ENCODE assay signal across 8 cellular contexts in the genomic region with DNA sequence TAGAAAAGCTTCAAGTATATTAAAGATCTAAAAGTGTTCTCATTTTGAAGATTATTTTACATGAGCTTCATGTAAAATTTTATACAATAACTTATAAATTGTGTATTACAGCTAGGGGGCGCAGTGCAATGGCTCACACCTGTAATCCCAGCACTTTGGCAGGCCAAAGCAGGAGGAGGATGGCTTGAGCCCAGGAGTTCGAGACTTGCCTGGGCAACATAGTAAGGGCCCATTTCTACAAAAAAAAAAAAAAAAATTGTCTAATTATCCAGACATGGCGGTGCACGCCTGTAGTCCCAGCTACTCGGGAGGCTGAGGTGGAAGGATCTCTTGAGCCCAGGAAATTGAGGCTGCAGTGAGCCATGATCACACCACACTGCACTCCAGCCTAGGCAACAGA. TPM values are rescaled to one million over a fixed set of nuclear protein-coding genes. Genes with fewer than 3 reads are reported as not detected.
DNase-seq lines count a peak whose midpoint lies in the region; ATAC-seq and TF ChIP-seq lines count a peak whose summit lies in the region.

No MANE protein-coding gene starts in this region.

- H3K9me2 ChIP-seq in SK-N-SH: no peaks in the 10 kb centered on the region

- CTCF ChIA-PET in SK-N-SH (lab: Yijun Ruan, JAX): interaction anchor here (0.6 to 4.1 kb wide), 15 partner anchors 9 to 493 kb away, joined by 3 to 23 read pairs (median 4); a partner anchor contains a TSS

- TF ChIP-seq CTCF in SK-N-SH (IDR thresholded peaks at IDR 0.05) (peak; percentile 84), breast epithelium (IDR thresholded peaks at IDR 0.05) (peak in 2 of 3 donors; percentile 20 to 43), upper lobe of left lung (IDR thresholded peaks at IDR 0.05) (peak in 5 of 6 experiments; percentile 17 to 52 (median 33))

- TF ChIP-seq EP300 in SK-N-SH (IDR thresholded peaks at IDR 0.05; ENCODE audit: borderline replicate concordance in 1 of 2, low read depth in 1 of 2, low read length in 1 of 2) (no peak), upper lobe of left lung (IDR thresholded peaks at IDR 0.05) (no peak)

- peaks cover 7% of the 10 kb centered on the region for H3F3A ChIP-seq in SK-N-SH (replicated peaks; ENCODE audit: insufficient read depth)

- DNase-seq in Ammon's horn (ENCODE audit: low spot score): peak; percentile 10
- DNase-seq in SK-N-SH: peak; percentile 26
- DNase-seq in breast epithelium (ENCODE audit: low spot score in 2 of 2): no peak
- peak; percentile 40 for DNase-seq in mesenchymal stem cell
- DNase-seq in upper lobe of left lung: peak in 1 of 2 donors; percentile 55
- DNase-seq in neuronal stem cell (ENCODE audit: low spot score): no peak

- peak; percentile 46 for ATAC-seq in GM18502 (IDR thresholded peaks at IDR 0.05; ENCODE audit: poor library complexity, unreplicated experiment)
- peak in 1 of 2 donors; percentile 56 for ATAC-seq in upper lobe of left lung (ENCODE audit: low FRiP score in 2 of 2)
- no peak for ATAC-seq in GM21526 (IDR thresholded peaks at IDR 0.05; ENCODE audit: low FRiP score, unreplicated experiment)

- H3K9me3 ChIP-seq in SK-N-SH (no peaks in the 10 kb centered on the region), breast epithelium (no peaks in the 10 kb centered on the region), mesenchymal stem cell (ENCODE audit: control insufficient read depth, low read length) (no peaks in the 10 kb centered on the region), upper lobe of left lung (no peaks in the 10 kb centered on the region), neuronal stem cell (replicated peaks in 1 of 2; ENCODE audit: control insufficient read depth in 2 of 2, insufficient read depth in 1 of 2, low read depth in 1 of 2, low read length in 2 of 2) (no peaks in the 10 kb centered on the region)

- H4K8ac ChIP-seq in mesenchymal stem cell (ENCODE audit: low read length) (no peak overlapping the region), neuronal stem cell (ENCODE audit: low read depth, low read length) (no peak overlapping the region)

- no peak for TF ChIP-seq POLR2A in breast epithelium (IDR thresholded peaks at IDR 0.05)
- no peak for TF ChIP-seq POLR2A in upper lobe of left lung (IDR thresholded peaks at IDR 0.05)

- H2BK12ac ChIP-seq in mesenchymal stem cell (ENCODE audit: low read length in 2 of 2) (no peak overlapping the region), neuronal stem cell (ENCODE audit: low read length) (no peak overlapping the region)

- no peak overlapping the region for H2AFZ ChIP-seq in SK-N-SH (ENCODE audit: low read depth)
- no peak overlapping the region for H2AFZ ChIP-seq in mesenchymal stem cell (ENCODE audit: low read depth, low read length)
- H2AFZ ChIP-seq in neuronal stem cell (ENCODE audit: low read length): no peak overlapping the region

- TF ChIP-seq RAD21 in SK-N-SH (IDR thresholded peaks at IDR 0.05; ENCODE audit: low read length): peak; percentile 47

- H3K18ac ChIP-seq in mesenchymal stem cell (ENCODE audit: low read depth in 1 of 2, low read length in 2 of 2) (no peak overlapping the region), neuronal stem cell (ENCODE audit: low read length) (no peak overlapping the region)

- H3K4ac ChIP-seq in mesenchymal stem cell (ENCODE audit: low read depth in 1 of 2, low read length in 2 of 2) (no peak overlapping the region), neuronal stem cell (ENCODE audit: low read length) (no peak overlapping the region)

- H3K27ac ChIP-seq in SK-N-SH (ENCODE audit: low read depth in 2 of 2, low read length in 1 of 2) (no peak overlapping the region), breast epithelium (no peak overlapping the region), mesenchymal stem cell (ENCODE audit: low read length, poor library complexity, severe bottlenecking) (no peak overlapping the region), upper lobe of left lung (no peak overlapping the region), neuronal stem cell (replicated peaks; ENCODE audit: low read length) (no peak overlapping the region)

- WGBS in SK-N-SH (ENCODE audit: low lambda C conversion rate): 77% methylated on average over 5 of the region's 5 CpGs
- 83% methylated on average over 5 of the region's 5 CpGs for WGBS in mesenchymal stem cell
- WGBS in upper lobe of left lung, 2 donors: 66 to 77% methylated on average over 5 of the region's 5 CpGs
- no CpG with 5 or more reads among the region's 5 CpGs for WGBS in neuronal stem cell (ENCODE audit: extremely low coverage in 2 of 2, insufficient read length in 2 of 2, insufficient replicate concordance in 1 of 2), 2 donors

- H3K79me2 ChIP-seq in SK-N-SH (ENCODE audit: insufficient read depth): no peaks in the 10 kb centered on the region; the same call in 1 of the 2 replicates

- H3K79me1 ChIP-seq in mesenchymal stem cell (replicated peaks; ENCODE audit: low read length, poor library complexity, severe bottlenecking): peaks cover 7% of the 10 kb centered on the region
- H3K79me1 ChIP-seq in neuronal stem cell (ENCODE audit: low read depth, low read length): peaks cover 1% of the 10 kb centered on the region

- H3K4me1 ChIP-seq in SK-N-SH (ENCODE audit: control insufficient read depth in 1 of 2, insufficient read depth in 2 of 2, low read depth in 1 of 2, low read length in 1 of 2) (no peaks in the 10 kb centered on the region), breast epithelium (no peaks in the 10 kb centered on the region), mesenchymal stem cell (ENCODE audit: control insufficient read depth, insufficient read depth, low read depth, low read length) (no peaks in the 10 kb centered on the region), upper lobe of left lung (no peaks in the 10 kb centered on the region), neuronal stem cell (ENCODE audit: control insufficient read depth in 2 of 2, insufficient read depth in 1 of 2, low read depth in 1 of 2, low read length in 2 of 2) (no peaks in the 10 kb centered on the region)

- POLR2A ChIA-PET in SK-N-SH (lab: Yijun Ruan, JAX): no interaction called here

- H3K14ac ChIP-seq in mesenchymal stem cell (ENCODE audit: low read length in 2 of 2): no peak overlapping the region
- no peak overlapping the region for H3K14ac ChIP-seq in neuronal stem cell (ENCODE audit: low read length)

- no peak overlapping the region for H4K91ac ChIP-seq in mesenchymal stem cell (ENCODE audit: low read length)
- H4K91ac ChIP-seq in neuronal stem cell (ENCODE audit: low read depth, low read length, poor library complexity): no peak overlapping the region

- H3K4me2 ChIP-seq in SK-N-SH (no peak overlapping the region), mesenchymal stem cell (ENCODE audit: low read length, poor library complexity, severe bottlenecking) (no peak overlapping the region), neuronal stem cell (ENCODE audit: insufficient read depth, low read length, poor library complexity, severe bottlenecking) (no peak overlapping the region)

- H2BK5ac ChIP-seq in mesenchymal stem cell (ENCODE audit: low read depth, low read length, poor library complexity, severe bottlenecking): no peak overlapping the region
- no peak overlapping the region for H2BK5ac ChIP-seq in neuronal stem cell (ENCODE audit: low read length)

- no peak overlapping the region for H2BK15ac ChIP-seq in mesenchymal stem cell (ENCODE audit: low read depth, poor library complexity, severe bottlenecking)
- H2BK15ac ChIP-seq in neuronal stem cell (ENCODE audit: low read length): no peak overlapping the region

- intact Hi-C loops in breast epithelium (cut with DNase I; ENCODE audit: low total_unique reads): loop anchor here (10.0 kb wide), 1 partner anchor 89 kb away; no protein-coding TSS in a partner anchor

- no peak overlapping the region for H3K23ac ChIP-seq in mesenchymal stem cell (ENCODE audit: low read length in 2 of 2)
- H3K23ac ChIP-seq in neuronal stem cell (ENCODE audit: low read depth, low read length, poor library complexity): no peak overlapping the region

- H4K20me1 ChIP-seq in SK-N-SH (ENCODE audit: insufficient read depth): no peaks in the 10 kb centered on the region

- H2AK5ac ChIP-seq in mesenchymal stem cell (ENCODE audit: low read length, severe bottlenecking) (no peak overlapping the region), neuronal stem cell (ENCODE audit: low read depth, low read length) (no peak overlapping the region)

- H3K4me3 ChIP-seq in SK-N-SH (ENCODE audit: low read depth in 2 of 2, low read length in 1 of 2) (no peak overlapping the region; a peak in 1 of 4 replicates), breast epithelium (no peak overlapping the region), mesenchymal stem cell (ENCODE audit: insufficient read depth in 1 of 2, low read depth in 1 of 2, low read length in 2 of 2) (no peak overlapping the region), upper lobe of left lung (no peak overlapping the region), neuronal stem cell (ENCODE audit: low read length in 2 of 2) (no peak overlapping the region)

- no peak overlapping the region for H2BK120ac ChIP-seq in mesenchymal stem cell (ENCODE audit: low read depth, low read length)
- no peak overlapping the region for H2BK120ac ChIP-seq in neuronal stem cell (ENCODE audit: low read depth, low read length)

- H3K36me3 ChIP-seq in SK-N-SH (replicated peaks in 1 of 2; ENCODE audit: control insufficient read depth in 1 of 2, insufficient read depth in 2 of 2, low read length in 1 of 2) (peaks cover 27 to 48% of the 10 kb centered on the region in 2 experiments), breast epithelium (no peaks in the 10 kb centered on the region), mesenchymal stem cell (ENCODE audit: control insufficient read depth in 1 of 2, insufficient read depth in 2 of 2, low read depth in 1 of 2, low read length in 2 of 2) (peaks cover 10 to 54% of the 10 kb centered on the region in 2 experiments), upper lobe of left lung (peaks cover 2 to 54% (median 14%) of the 10 kb centered on the region in 4 donors), neuronal stem cell (replicated peaks in 1 of 2; ENCODE audit: control insufficient read depth in 2 of 2, insufficient read depth in 2 of 2, low read length in 2 of 2) (peaks cover 0 to 67% of the 10 kb centered on the region in 2 donors)

- H3K9ac ChIP-seq in SK-N-SH: no peak overlapping the region
- H3K9ac ChIP-seq in mesenchymal stem cell (ENCODE audit: low read length): no peak overlapping the region
- no peak overlapping the region for H3K9ac ChIP-seq in neuronal stem cell (ENCODE audit: low read depth, low read length, poor library complexity)

- no peaks in the 10 kb centered on the region for H3K27me3 ChIP-seq in SK-N-SH (ENCODE audit: insufficient read depth)
- no peaks in the 10 kb centered on the region for H3K27me3 ChIP-seq in breast epithelium
- H3K27me3 ChIP-seq in mesenchymal stem cell (ENCODE audit: control insufficient read depth in 1 of 2, insufficient read depth in 1 of 2, low read length in 2 of 2): no peaks in the 10 kb centered on the region
- no peaks in the 10 kb centered on the region for H3K27me3 ChIP-seq in upper lobe of left lung
- H3K27me3 ChIP-seq in neuronal stem cell (ENCODE audit: control insufficient read depth in 3 of 3, insufficient read depth in 3 of 3, low read depth in 1 of 3, low read length in 3 of 3): no peaks in the 10 kb centered on the region

RNA-seq across cellular contexts. Expression of a gene that starts 16.6 kb away (rescaled TPM):
- polyA plus RNA-seq in SK-N-SH (2012; rRNA removed): 12.5 and 14.8 TPM in 2 replicates
- polyA plus RNA-seq in SK-N-SH (2012; cell fraction: cytosol; rRNA removed): 18.3 and 22.1 TPM in 2 replicates
- polyA plus RNA-seq in SK-N-SH (2012; cell fraction: nucleus; rRNA removed): 6.1 and 8.8 TPM in 2 replicates
- total RNA-seq in breast epithelium: 10 to 100 TPM; 18.7 to 27.4 (median 25.0) TPM
- polyA plus RNA-seq in mesenchymal stem cell (2013, experiment 1 of 2): 14.8 TPM
- polyA plus RNA-seq in mesenchymal stem cell (2013, experiment 2 of 2): 15.7 TPM
- 10 to 100 TPM; 13.3 to 34.2 (median 22.4) TPM for total RNA-seq in upper lobe of left lung
- polyA plus RNA-seq in neuronal stem cell (2013, experiment 1 of 2): 8.5 TPM
- 8.4 TPM for polyA plus RNA-seq in neuronal stem cell (2013, experiment 2 of 2)

Comparison
In these comparisons a context has a peak if more than half of its experiments do, and no peak if none do; other contexts are left out.
1. DNase-seq: peak in Ammon's horn (single experiment), SK-N-SH (single experiment) and mesenchymal stem cell (single experiment); none in breast epithelium (0 of 2) and neuronal stem cell (single experiment).
2. CTCF ChIP-seq: peak in every context shown above with its lines; median percentile 84 in SK-N-SH; 33 in upper lobe of left lung; 32 in breast epithelium.